Comparison of ENCODE assay signal across 19 cellular contexts in genomic region chr14:57834001-57834598, GRCh38. TPM values are rescaled to one million over a fixed set of nuclear protein-coding genes. Genes with fewer than 3 reads are reported as not detected.
"Had no signal": no experiment of that assay in that cellular context is flagged by ENCODE, and none has a peak within 500 bp of the region (broad histone marks: within the 10 kb centered on the region; RNA-seq: fewer than 3 reads in every experiment).

No MANE protein-coding gene starts in this region.

- H3K4me1 ChIP-seq: left ventricle myocardium inferior, transverse colon had no signal

- H3K27me3 ChIP-seq: ascending aorta, cardiac muscle cell, foreskin keratinocyte, neutrophil, transverse colon had no signal

- H3K27ac ChIP-seq: cardiac muscle cell, dorsolateral prefrontal cortex, foreskin keratinocyte, left ventricle myocardium inferior, neutrophil, transverse colon had no signal

- DNase-seq: activated naive CD4-positive, alpha-beta T cell treated with anti-CD3 and anti-CD28 coated beads, Interleukin-2, amount 10 ng/mL, durations not matched to agents 7 days and 5 days; activated T-cell treated with anti-CD3 and anti-CD28 coated beads for 4 hours; glutamatergic neuron; kidney; left ventricle myocardium inferior; naive thymus-derived CD8-positive, alpha-beta T cell; retina; stimulated activated CD4-positive, alpha-beta T cell treated with anti-CD3 and anti-CD28 coated beads, Interleukin-2, amount 100 ng/mL, for 48 hours; stimulated activated naive B cell treated with anti-CD40 and anti-IgM and Interleukin-4, amounts not matched to agents 10 μg/mL and 1 μg/mL and 100 μg/mL, for 72 hours; transverse colon had no signal

- H3K36me3 ChIP-seq: ascending aorta, cardiac muscle cell, left ventricle myocardium inferior, neutrophil, transverse colon had no signal

- H3K9me3 ChIP-seq: ascending aorta, left ventricle myocardium inferior, neutrophil, transverse colon had no signal

- FAIRE-seq: kidney had no signal

- H3K4me3 ChIP-seq: ascending aorta, cardiac muscle cell, dorsolateral prefrontal cortex, left ventricle myocardium inferior, transverse colon had no signal

RNA-seq across cellular contexts. Expression of gene SLC35F4, which starts 31.8 kb away (rescaled TPM):
- total RNA-seq: ascending aorta; cardiac muscle cell; endodermal cell; foreskin keratinocyte; kidney; left ventricle myocardium inferior; mucosa of gallbladder; naive thymus-derived CD8-positive, alpha-beta T cell; skeletal muscle tissue; subcutaneous adipose tissue; transverse colon had no signal
